Comparison of ENCODE assay signal across 8 cellular contexts in the genomic region with DNA sequence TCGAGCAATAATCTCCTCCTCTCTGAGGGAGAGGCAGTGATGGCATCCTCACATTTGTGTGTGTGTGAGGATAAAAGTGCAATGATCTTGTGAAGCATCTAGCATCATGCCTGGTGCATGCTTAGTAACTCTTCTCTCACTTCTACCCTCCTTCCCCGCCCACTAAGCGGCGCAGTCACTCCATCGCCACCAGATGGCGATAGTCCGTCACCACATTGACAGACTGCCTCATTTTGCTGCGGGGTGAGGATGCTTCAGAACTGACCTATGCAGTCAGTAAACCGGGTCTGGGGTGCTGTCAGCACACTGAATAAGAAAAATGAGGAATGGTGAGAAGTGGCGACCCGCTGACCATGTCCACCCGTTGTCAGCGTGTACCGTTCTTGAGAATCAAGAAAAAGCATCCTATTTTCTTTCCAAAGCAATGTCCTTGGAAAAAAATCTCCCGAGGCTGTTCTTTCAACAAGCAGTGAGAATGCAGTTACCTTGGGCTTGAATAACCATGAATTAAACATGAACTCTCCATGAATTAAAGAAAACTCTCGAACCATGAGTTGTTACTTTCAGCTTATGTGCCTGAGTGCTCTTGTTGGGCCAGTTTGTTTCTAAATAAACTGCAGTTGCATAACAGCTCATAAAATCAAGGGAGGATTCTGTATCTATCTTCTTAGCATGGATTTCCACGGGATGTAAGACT. TPM values are rescaled to one million over a fixed set of nuclear protein-coding genes. Genes with fewer than 3 reads are reported as not detected.
A peak's percentile ranks its signal among the peaks of the same experiment; 100 is the strongest.
DNase-seq lines count a peak whose midpoint lies in the region; ATAC-seq, FAIRE-seq and TF ChIP-seq lines count a peak whose summit lies in the region.

No MANE protein-coding gene starts in this region.

- no peaks in the 10 kb centered on the region for H3K36me3 ChIP-seq in OCI-LY3 (replicated peaks; ENCODE audit: low read depth, low read length)

- H3K4me3 ChIP-seq in OCI-LY3 (ENCODE audit: low read length): peak overlapping the region; percentile 30

- H3K4me2 ChIP-seq in OCI-LY3 (ENCODE audit: low read length): peak overlapping the region; percentile 65

- FAIRE-seq in HTR-8/SVneo (lab: Jason Lieb, UNC): peak; percentile 92

- peak overlapping the region; percentile 29; the same call in 1 of the 2 replicates for H2AFZ ChIP-seq in OCI-LY3 (ENCODE audit: low read depth, low read length)

- peaks cover 1 to 5% (median 4%) of the 10 kb centered on the region in 4 donors for H3K4me1 Mint-ChIP-seq in naive thymus-derived CD8-positive, alpha-beta T cell
- no peaks in the 10 kb centered on the region for H3K4me1 Mint-ChIP-seq in stimulated activated effector memory CD8-positive, alpha-beta T cell treated with anti-CD3 and anti-CD28 coated beads, Interleukin-12 subunit alpha, Interleukin-12 subunit beta, amount 100 ng/mL, for 72 hours

- POLR2A ChIA-PET in naive thymus-derived CD8-positive, alpha-beta T cell (lab: Charles Lee): interaction anchor here (1.2 kb wide), 1 partner anchor 536 kb away, joined by 3 read pairs; no protein-coding TSS in a partner anchor

- H3K9me3 Mint-ChIP-seq in naive thymus-derived CD8-positive, alpha-beta T cell: no peaks in the 10 kb centered on the region
- H3K9me3 Mint-ChIP-seq in stimulated activated effector memory CD8-positive, alpha-beta T cell treated with anti-CD3 and anti-CD28 coated beads, Interleukin-12 subunit alpha, Interleukin-12 subunit beta, amount 100 ng/mL, for 72 hours: no peaks in the 10 kb centered on the region

- no peak for TF ChIP-seq POLR2A in erythroblast (IDR thresholded peaks at IDR 0.05; ENCODE audit: low read length)

- no peak overlapping the region for H3K9ac ChIP-seq in OCI-LY3 (ENCODE audit: low read length)

- H3K9me3 ChIP-seq in OCI-LY3 (ENCODE audit: insufficient read depth, low read length): no peaks in the 10 kb centered on the region

- no peak overlapping the region for H3K27ac Mint-ChIP-seq in naive thymus-derived CD8-positive, alpha-beta T cell
- no peak overlapping the region for H3K27ac Mint-ChIP-seq in stimulated activated effector memory CD8-positive, alpha-beta T cell treated with anti-CD3 and anti-CD28 coated beads, Interleukin-12 subunit alpha, Interleukin-12 subunit beta, amount 100 ng/mL, for 72 hours

- H3K79me2 ChIP-seq in OCI-LY3 (ENCODE audit: low read length): no peaks in the 10 kb centered on the region

- H3K4me1 ChIP-seq in OCI-LY3 (ENCODE audit: low read length): peaks cover 16% of the 10 kb centered on the region

- ATAC-seq in GM21423 (IDR thresholded peaks at IDR 0.05; ENCODE audit: unreplicated experiment): peak; percentile 95
- ATAC-seq in naive thymus-derived CD8-positive, alpha-beta T cell: peak; percentile 89 to 96
- ATAC-seq in stimulated activated effector memory CD8-positive, alpha-beta T cell treated with anti-CD3 and anti-CD28 coated beads, Interleukin-12 subunit alpha, Interleukin-12 subunit beta, amount 100 ng/mL, for 72 hours: peak; percentile 91

- H4K20me1 ChIP-seq in OCI-LY3 (ENCODE audit: insufficient read depth, low read length): no peaks in the 10 kb centered on the region

- H3K4me3 Mint-ChIP-seq in naive thymus-derived CD8-positive, alpha-beta T cell: peak overlapping the region in 1 of 10 donors; percentile 49
- H3K4me3 Mint-ChIP-seq in stimulated activated effector memory CD8-positive, alpha-beta T cell treated with anti-CD3 and anti-CD28 coated beads, Interleukin-12 subunit alpha, Interleukin-12 subunit beta, amount 100 ng/mL, for 72 hours: no peak overlapping the region

- no peaks in the 10 kb centered on the region for H3K36me3 Mint-ChIP-seq in naive thymus-derived CD8-positive, alpha-beta T cell
- H3K36me3 Mint-ChIP-seq in stimulated activated effector memory CD8-positive, alpha-beta T cell treated with anti-CD3 and anti-CD28 coated beads, Interleukin-12 subunit alpha, Interleukin-12 subunit beta, amount 100 ng/mL, for 72 hours: no peaks in the 10 kb centered on the region

- peaks cover 0 to 8% (median 4%) of the 10 kb centered on the region in 5 donors for H3K27me3 Mint-ChIP-seq in naive thymus-derived CD8-positive, alpha-beta T cell

- TF ChIP-seq CTCF in OCI-LY3 (IDR thresholded peaks at IDR 0.05; ENCODE audit: low read depth, low read length): peak; percentile 97

- no peak overlapping the region for H3K27ac ChIP-seq in OCI-LY3 (ENCODE audit: low read length)

- H3K27me3 ChIP-seq in OCI-LY3 (ENCODE audit: low read depth, low read length): peaks cover 10% of the 10 kb centered on the region; the same call in 1 of the 2 replicates

- peak; percentile 48 for DNase-seq in DMS 273 treated with DMSO at 0.1 percent for 48 hours (lab: John Stamatoyannopoulos, UW)
- DNase-seq in HTR-8/SVneo (ENCODE audit: insufficient read length, low spot score): peak; percentile 89
- peak; percentile 70 for DNase-seq in activated T-cell treated with anti-CD3 and anti-CD28 coated beads for 48 hours (ENCODE audit: low read depth)
- DNase-seq in erythroblast (lab: John Stamatoyannopoulos, UW): peak; percentile 56 to 75
- peak; percentile 44 to 78 (median 62) for DNase-seq in naive thymus-derived CD8-positive, alpha-beta T cell
- peak; percentile 61 to 82 for DNase-seq in stimulated activated effector memory CD8-positive, alpha-beta T cell treated with anti-CD3 and anti-CD28 coated beads, Interleukin-12 subunit alpha, Interleukin-12 subunit beta, amount 100 ng/mL, for 72 hours (ENCODE audit: low spot score in 2 of 2)

RNA-seq across cellular contexts. Expression of a gene that starts 37.3 kb away (rescaled TPM):
- 10 to 100 TPM; 17.8 to 18.3 TPM for total RNA-seq in naive thymus-derived CD8-positive, alpha-beta T cell
- polyA plus RNA-seq in naive thymus-derived CD8-positive, alpha-beta T cell: 10 to 100 TPM; 10.2 to 18.2 (median 15.5) TPM
